Comparison of ENCODE assay signal across 11 cellular contexts in the genomic region with DNA sequence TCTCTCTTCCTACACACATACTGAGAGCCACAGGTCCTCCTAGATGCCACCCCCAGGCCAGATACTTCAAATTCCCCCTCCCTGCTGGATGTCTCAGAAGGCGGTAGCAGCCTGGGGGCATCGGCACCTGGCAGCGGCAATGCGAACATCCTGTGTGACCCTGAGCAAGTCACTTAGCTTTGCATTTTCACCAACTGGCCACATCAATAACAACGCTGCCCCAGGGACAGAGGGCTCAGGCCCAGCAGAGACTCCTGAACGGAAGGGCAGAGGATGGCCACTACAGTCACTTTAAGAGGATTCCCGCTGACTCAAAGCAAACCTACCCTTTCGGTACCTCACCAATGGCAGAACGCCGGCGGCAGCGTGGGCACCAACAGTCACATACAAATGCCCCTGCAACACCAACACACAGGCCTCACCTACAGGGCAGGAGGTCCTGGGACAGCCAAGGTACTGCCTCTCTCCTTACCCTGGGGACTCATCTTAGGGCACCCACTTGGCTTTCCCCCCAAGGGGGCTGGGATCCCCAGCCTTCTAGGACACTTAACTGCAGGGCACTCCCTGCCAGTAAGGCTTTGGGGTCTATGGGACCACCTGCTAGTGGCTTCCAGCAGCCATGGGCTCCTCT. TPM values are rescaled to one million over a fixed set of nuclear protein-coding genes. Genes with fewer than 3 reads are reported as not detected.
DNase-seq lines count a peak whose midpoint lies in the region; ATAC-seq, FAIRE-seq and TF ChIP-seq lines count a peak whose summit lies in the region.
"Had no signal": no experiment of that assay in that cellular context is flagged by ENCODE, and none has a peak within 500 bp of the region (broad histone marks: within the 10 kb centered on the region; RNA-seq: fewer than 3 reads in every experiment).

No MANE protein-coding gene starts in this region.

- no peak overlapping the region for H3K9ac ChIP-seq in GM12878 (ENCODE audit: control insufficient read depth, insufficient read depth, low read length)

- DNase-seq in activated CD8-positive, alpha-beta memory T cell treated with anti-CD3 and anti-CD28 coated beads, Interleukin-2, amount 50 U/mL, for 48 hours = peak; percentile 55
- DNase-seq in activated CD8-positive, alpha-beta memory T cell treated with anti-CD3 and anti-CD28 coated beads for 24 hours = no peak
- DNase-seq in GM12878 (ENCODE audit: low read depth, low spot score) = no peak
- DNase-seq in lower lobe of right lung = peak; percentile 28
- DNase-seq in stomach = peak; percentile 21
- DNase-seq in GM12891 (ENCODE audit: insufficient read length, low spot score) = no peak
- no peak for DNase-seq in HPDE6-E6E7 (ENCODE audit: extremely low spot score)
- no peak for DNase-seq in C1 segment of cervical spinal cord (lab: John Stamatoyannopoulos, UW)

- in situ Hi-C loops in GM12878 (cut with MboI) = no loop called here

- intact Hi-C loops in GM12878 (cut with micrococcal nuclease; ENCODE audit: unreplicated experiment) = loop anchor here (5.0 kb wide), 1 partner anchor 70 kb away; no protein-coding TSS in a partner anchor
- intact Hi-C loops in lower lobe of right lung (cut with DNase I) = no loop called here
- intact Hi-C loops in stomach (cut with DNase I; ENCODE audit: low total_unique reads) = no loop called here

- RAD21 ChIA-PET in GM12878 (lab: Charles Lee; ENCODE audit: unreplicated experiment) = interaction anchor here (1.8 to 1.9 kb wide), 2 partner anchors 15 to 305 kb away, joined by 8 to 10 read pairs; no protein-coding TSS in a partner anchor

- CTCF ChIA-PET in GM12878 (lab: Yijun Ruan, JAX) = interaction anchor here (0.7 to 4.4 kb wide), 4 partner anchors 39 to 304 kb away, joined by 3 to 50 read pairs (median 24); no protein-coding TSS in a partner anchor

- H3K36me3 ChIP-seq in GM12878 (ENCODE audit: control insufficient read depth in 2 of 2, insufficient read depth in 2 of 2, low read length in 1 of 2) (no peaks in the 10 kb centered on the region), lower lobe of right lung (no peaks in the 10 kb centered on the region), stomach (no peaks in the 10 kb centered on the region)

- H3K4me3 ChIP-seq in GM12878 = peak overlapping the region; percentile 26; the same call in 1 of the 2 replicates
- H3K4me3 ChIP-seq in lower lobe of right lung = peak overlapping the region; percentile 54
- H3K4me3 ChIP-seq in stomach = peak overlapping the region; percentile 44 to 63 (median 55)

- no TSS peak for BruUV-seq in GM12878 (replicated peaks; lab: Mats Ljungman, UMichigan)

- TF ChIP-seq EP300 in GM12878 (IDR thresholded peaks at IDR 0.05; ENCODE audit: borderline replicate concordance in 1 of 2, control insufficient read depth in 1 of 2, low read depth in 2 of 2, low read length in 2 of 2) = no peak
- no peak for TF ChIP-seq EP300 in stomach (IDR thresholded peaks at IDR 0.05)

- peaks cover 14 to 17% of the 10 kb centered on the region in 2 experiments for H3K27me3 ChIP-seq in GM12878 (replicated peaks in 1 of 2; ENCODE audit: control insufficient read depth in 2 of 2, insufficient read depth in 2 of 2, low read length in 1 of 2)
- H3K27me3 ChIP-seq in lower lobe of right lung (ENCODE audit: low read depth) = peaks cover 70% of the 10 kb centered on the region
- peaks cover 0 to 84% (median 59%) of the 10 kb centered on the region in 3 donors for H3K27me3 ChIP-seq in stomach

- FAIRE-seq in GM12878 (lab: Jason Lieb, UNC) = no peak
- FAIRE-seq in GM12891 (lab: Jason Lieb, UNC) = no peak

- SMC1A ChIA-PET in GM12878 (lab: Charles Lee; ENCODE audit: uncharacterized antibody, unreplicated experiment) = interaction anchor here (1.7 kb wide), 1 partner anchor 24 kb away, joined by 3 read pairs; no protein-coding TSS in a partner anchor

- POLR2A ChIA-PET in GM12878 (lab: Charles Lee) = no interaction called here

- no peaks in the 10 kb centered on the region for H4K20me1 ChIP-seq in GM12878 (ENCODE audit: control insufficient read depth, insufficient read depth)

- 50% methylated on average over 12 of the region's 12 CpGs for WGBS in GM12878 (ENCODE audit: insufficient coverage, insufficient replicate concordance, low lambda C conversion rate, missing lambda C conversion rate)
- WGBS in stomach, 5 donors = 56 to 85% (median 70%) methylated on average over 7 to 12 of the region's 12 CpGs

- no peaks in the 10 kb centered on the region for H3K9me3 ChIP-seq in GM12878 (replicated peaks; ENCODE audit: control insufficient read depth, insufficient read depth, low read length)
- no peaks in the 10 kb centered on the region for H3K9me3 ChIP-seq in lower lobe of right lung
- no peaks in the 10 kb centered on the region for H3K9me3 ChIP-seq in stomach

- TF ChIP-seq RAD21 in GM12878 (IDR thresholded peaks at IDR 0.05; ENCODE audit: insufficient read depth, low read depth, low read length) = no peak

- ATAC-seq in GM12878 (no peak), lower lobe of right lung (no peak)

- H3K79me2 ChIP-seq in GM12878 (ENCODE audit: control insufficient read depth, insufficient read depth, low read length) = no peaks in the 10 kb centered on the region

- no peak overlapping the region for H2AFZ ChIP-seq in GM12878 (ENCODE audit: control insufficient read depth, low read depth, low read length)

- H3K27ac ChIP-seq in GM12878 (ENCODE audit: control insufficient read depth, insufficient read depth) = no peak overlapping the region
- H3K27ac ChIP-seq in lower lobe of right lung = no peak overlapping the region
- peak overlapping the region in 1 of 5 donors; percentile 74 for H3K27ac ChIP-seq in stomach

- H3K4me1 ChIP-seq in GM12878 (ENCODE audit: control insufficient read depth, insufficient read depth, low read length) = no peaks in the 10 kb centered on the region
- H3K4me1 ChIP-seq in lower lobe of right lung = peaks cover 18% of the 10 kb centered on the region
- peaks cover 20 to 32% (median 23%) of the 10 kb centered on the region in 4 donors for H3K4me1 ChIP-seq in stomach

- TF ChIP-seq CTCF in GM12878 (IDR thresholded peaks at IDR 0.05 in 2 of 3, conservative IDR thresholded peaks at IDR 0.05 in 1 of 3; ENCODE audit: control insufficient read depth in 2 of 3, extremely low read depth in 1 of 3, insufficient read depth in 1 of 3, low read depth in 3 of 3, low read length in 3 of 3) (no peak), lower lobe of right lung (IDR thresholded peaks at IDR 0.05) (no peak), stomach (IDR thresholded peaks at IDR 0.05) (no peak)

- TF ChIP-seq POLR2A in GM12878 (IDR thresholded peaks at IDR 0.05; ENCODE audit: low read depth, low read length) = no peak
- no peak for TF ChIP-seq POLR2A in stomach (IDR thresholded peaks at IDR 0.05)
- TF ChIP-seq POLR2A in GM12891 (IDR thresholded peaks at IDR 0.05; ENCODE audit: low read depth, low read length) = no peak

- peak overlapping the region; percentile 75; the same call in 1 of the 2 replicates for H3K4me2 ChIP-seq in GM12878 (ENCODE audit: control insufficient read depth, insufficient read depth)

TF ChIP-seq in GM12878, 131 proteins besides CTCF, POLR2A, EP300 and RAD21 (continues in another document):
- TF ChIP-seq PAX8 (IDR thresholded peaks at IDR 0.05) (no peak), SPI1 (IDR thresholded peaks at IDR 0.05; ENCODE audit: borderline replicate concordance, insufficient read depth, low read depth, low read length) (no peak), MTA3 (IDR thresholded peaks at IDR 0.05; ENCODE audit: borderline replicate concordance, low read length) (no peak), KAT2A (conservative IDR thresholded peaks at IDR 0.05; ENCODE audit: control insufficient read depth, low read depth, low read length) (no peak)

TF ChIP-seq in GM12891, 5 proteins besides CTCF, POLR2A, EP300 and RAD21:
- TF ChIP-seq PAX5 (IDR thresholded peaks at IDR 0.05; ENCODE audit: insufficient read depth, low read length, severe bottlenecking) (no peak), POLR2AphosphoS5 (IDR thresholded peaks at IDR 0.05; ENCODE audit: low read depth, low read length) (no peak), TAF1 (IDR thresholded peaks at IDR 0.05; ENCODE audit: low read depth, low read length) (no peak), SPI1 (IDR thresholded peaks at IDR 0.05; ENCODE audit: low read depth, low read length) (no peak), POU2F2 (IDR thresholded peaks at IDR 0.05; ENCODE audit: low read depth, low read length) (no peak)

RNA-seq across cellular contexts. Expression of a gene that starts 1.6 kb away (rescaled TPM):
- not detected in 2 replicates for total RNA-seq in GM12878 (2013; cell fraction: nucleolus; rRNA removed)
- total RNA-seq in GM12878 (2014; rRNA removed) (not detected in 2 replicates), GM12878 (2014; rRNA removed; fragmentation: Illumina TruSeq; extraction: Trizol) (not detected in 2 replicates), GM12878 (2021) (not detected in 2 replicates), lower lobe of right lung (not detected), stomach (not detected)
- polyA plus RNA-seq in GM12878 (2011; ENCODE audit: low read depth) = not detected
- polyA plus RNA-seq in GM12878 (2011; rRNA removed) (not detected in 2 replicates), GM12878 (2014; fragmentation: Illumina TruSeq; extraction: Trizol) (not detected in 2 replicates), GM12878 (2014; fragmentation: Nextera tagmentation; extraction: Ambion mirVana) (not detected), GM12878 (2014; rRNA removed) (not detected in 2 replicates), GM12878 (2016; fragmentation: Nextera tagmentation; extraction: Ambion mirVana) (not detected), stomach (under 1 TPM in 1 of 3 donors, not detected in 2; 0.65 TPM)
- polyA plus RNA-seq in GM12878 (2011; cell fraction: cytosol; rRNA removed) = not detected in 2 replicates
- not detected in 2 replicates for polyA plus RNA-seq in GM12878 (2011; cell fraction: nucleus; rRNA removed)
- not detected in 2 replicates for polyA plus RNA-seq in GM12878 (2012)
- polyA minus RNA-seq in GM12878 (2011; rRNA and poly(A)+ RNA removed) = not detected in 2 replicates
- polyA minus RNA-seq in GM12878 (2011; cell fraction: cytosol; rRNA and poly(A)+ RNA removed) = not detected in 2 replicates
- polyA minus RNA-seq in GM12878 (2011; cell fraction: nucleus; rRNA and poly(A)+ RNA removed) = not detected in 2 replicates
- polyA plus RNA-seq in GM12891 (2012; ENCODE audit: low read depth, missing spikeins) = not detected
- total RNA-seq: A673; activated naive CD4-positive, alpha-beta T cell treated with anti-CD3 and anti-CD28 coated beads, Interleukin-2, amount 50 U/mL, for 72 hours; myocyte had no signal

Comparison
In these comparisons a context has a peak if more than half of its experiments do, and no peak if none do; other contexts are left out.
1. DNase-seq: peak in activated CD8-positive, alpha-beta memory T cell treated with anti-CD3 and anti-CD28 coated beads, Interleukin-2, amount 50 U/mL, for 48 hours (single experiment), lower lobe of right lung (single experiment) and stomach (single experiment); none in activated CD8-positive, alpha-beta memory T cell treated with anti-CD3 and anti-CD28 coated beads for 24 hours (single experiment), GM12878 (single experiment), GM12891 (single experiment), HPDE6-E6E7 (single experiment) and C1 segment of cervical spinal cord (0 of 14).
2. Peak in every context shown above with its lines, with median percentiles within 50 percentile points of each other: H3K4me3 ChIP-seq.